ENCODE assay signal across 8 cellular contexts in the genomic region with DNA sequence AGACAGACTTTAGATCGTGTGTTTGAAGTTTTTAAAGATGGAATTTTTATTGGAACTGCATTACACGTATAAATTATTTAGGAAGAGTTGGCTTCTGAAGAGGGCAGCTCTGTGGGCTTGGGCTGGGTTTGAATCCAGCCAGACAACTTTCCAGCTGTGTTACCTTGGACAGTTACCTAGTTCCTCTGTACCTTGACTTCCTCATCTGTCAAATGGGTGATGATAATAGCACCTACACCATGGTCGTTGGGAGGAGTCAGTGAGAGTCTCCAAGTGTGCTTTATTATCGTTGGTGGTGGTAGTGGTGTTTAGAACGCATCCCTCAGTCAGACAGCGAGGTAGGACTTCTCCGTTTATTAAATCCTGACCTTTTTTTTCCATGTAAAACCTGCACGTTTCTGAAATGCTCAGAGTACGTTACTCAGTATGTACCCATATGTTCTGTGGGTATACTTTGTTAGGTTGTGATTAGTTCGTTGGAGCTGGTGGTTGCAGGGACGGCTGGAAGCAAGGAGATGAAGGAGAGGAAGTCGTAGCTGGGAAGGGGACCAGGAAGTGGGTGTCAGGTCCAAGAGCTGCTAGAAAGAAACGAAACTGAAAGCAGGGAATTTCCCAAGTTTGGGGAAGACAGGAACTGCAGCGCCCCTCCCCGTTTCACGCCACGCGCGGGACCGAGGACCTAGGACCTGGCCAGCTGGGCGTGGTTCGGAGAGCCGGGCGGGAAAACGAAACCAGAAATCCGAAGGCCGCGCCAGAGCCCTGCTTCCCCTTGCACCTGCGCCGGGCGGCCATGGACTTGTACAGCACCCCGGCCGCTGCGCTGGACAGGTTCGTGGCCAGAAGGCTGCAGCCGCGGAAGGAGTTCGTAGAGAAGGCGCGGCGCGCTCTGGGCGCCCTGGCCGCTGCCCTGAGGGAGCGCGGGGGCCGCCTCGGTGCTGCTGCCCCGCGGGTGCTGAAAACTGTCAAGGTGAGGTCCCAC. TPM values are rescaled to one million over a fixed set of nuclear protein-coding genes. Genes with fewer than 3 reads are reported as not detected.
DNase-seq lines count a peak whose midpoint lies in the region; TF ChIP-seq lines count a peak whose summit lies in the region.

A gene with protein sequence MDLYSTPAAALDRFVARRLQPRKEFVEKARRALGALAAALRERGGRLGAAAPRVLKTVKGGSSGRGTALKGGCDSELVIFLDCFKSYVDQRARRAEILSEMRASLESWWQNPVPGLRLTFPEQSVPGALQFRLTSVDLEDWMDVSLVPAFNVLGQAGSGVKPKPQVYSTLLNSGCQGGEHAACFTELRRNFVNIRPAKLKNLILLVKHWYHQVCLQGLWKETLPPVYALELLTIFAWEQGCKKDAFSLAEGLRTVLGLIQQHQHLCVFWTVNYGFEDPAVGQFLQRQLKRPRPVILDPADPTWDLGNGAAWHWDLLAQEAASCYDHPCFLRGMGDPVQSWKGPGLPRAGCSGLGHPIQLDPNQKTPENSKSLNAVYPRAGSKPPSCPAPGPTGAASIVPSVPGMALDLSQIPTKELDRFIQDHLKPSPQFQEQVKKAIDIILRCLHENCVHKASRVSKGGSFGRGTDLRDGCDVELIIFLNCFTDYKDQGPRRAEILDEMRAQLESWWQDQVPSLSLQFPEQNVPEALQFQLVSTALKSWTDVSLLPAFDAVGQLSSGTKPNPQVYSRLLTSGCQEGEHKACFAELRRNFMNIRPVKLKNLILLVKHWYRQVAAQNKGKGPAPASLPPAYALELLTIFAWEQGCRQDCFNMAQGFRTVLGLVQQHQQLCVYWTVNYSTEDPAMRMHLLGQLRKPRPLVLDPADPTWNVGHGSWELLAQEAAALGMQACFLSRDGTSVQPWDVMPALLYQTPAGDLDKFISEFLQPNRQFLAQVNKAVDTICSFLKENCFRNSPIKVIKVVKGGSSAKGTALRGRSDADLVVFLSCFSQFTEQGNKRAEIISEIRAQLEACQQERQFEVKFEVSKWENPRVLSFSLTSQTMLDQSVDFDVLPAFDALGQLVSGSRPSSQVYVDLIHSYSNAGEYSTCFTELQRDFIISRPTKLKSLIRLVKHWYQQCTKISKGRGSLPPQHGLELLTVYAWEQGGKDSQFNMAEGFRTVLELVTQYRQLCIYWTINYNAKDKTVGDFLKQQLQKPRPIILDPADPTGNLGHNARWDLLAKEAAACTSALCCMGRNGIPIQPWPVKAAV (plus strand): TSS at position 734 of the 979 bp plus-strand sequence. CDS start 57 bp downstream, at position 791.

- peaks cover 18% of the 10 kb centered on the region for H3K4me1 ChIP-seq in vagina

- TF ChIP-seq CTCF in astrocyte of the cerebellum (IDR thresholded peaks at IDR 0.05; ENCODE audit: low read depth, low read length, missing control alignments) (no peak), vagina (IDR thresholded peaks at IDR 0.05) (no peak)

- H3K4me3 ChIP-seq in Jurkat, Clone E6-1 (ENCODE audit: low read length): peak within 1 kb of the TSS; percentile 78
- H3K4me3 ChIP-seq in astrocyte of the cerebellum (ENCODE audit: low read depth, low read length) (peak within 1 kb of the TSS; percentile 67), vagina (peak within 1 kb of the TSS; percentile 71 to 83)

- no peak for TF ChIP-seq POLR2A in vagina (IDR thresholded peaks at IDR 0.05)

- in situ Hi-C loops in astrocyte of the cerebellum (cut with HindIII; ENCODE audit: low sequenced_read_pairs): no loop called here

- H3K36me3 ChIP-seq in vagina: no peaks in the 10 kb centered on the region

- peak within 1 kb of the TSS; percentile 86 for H3K27ac ChIP-seq in vagina

- H3K9me3 ChIP-seq in vagina: no peaks in the 10 kb centered on the region

- DNase-seq in SIG-M5 treated with dmso at 0.1 percent for 504 hours (lab: John Stamatoyannopoulos, UW; ENCODE audit: unreplicated experiment) (peak; percentile 10), SIG-M5 (lab: John Stamatoyannopoulos, UW) (no peak), astrocyte of the cerebellum (ENCODE audit: low read depth) (peak; percentile 39), hepatic stellate cell (ENCODE audit: low spot score) (peak; percentile 79), retina (peak; percentile 85), vagina (ENCODE audit: extremely low spot score in 2 of 2) (peak; percentile 91 to 94)
- peak; percentile 32 for DNase-seq in Jurkat, Clone E6-1 (ENCODE audit: low read depth, low spot score)

- intact Hi-C loops in T-helper 2 cell treated with Interferon-gamma antibody and Interleukin-4, amounts not matched to agents 100 ng/mL and 5 ng/mL, for 36 hours (cut with micrococcal nuclease): loop anchor here (1.0 to 2.0 kb wide), 2 partner anchors 31 to 40 kb away; a partner anchor contains a TSS
- intact Hi-C loops in vagina (cut with DNase I): no loop called here

- H3K27me3 ChIP-seq in vagina: no peaks in the 10 kb centered on the region

RNA-seq across cellular contexts. Expression of the gene that starts here (rescaled TPM):
- polyA plus RNA-seq in Jurkat, Clone E6-1 (2012; ENCODE audit: insufficient read depth, insufficient read length): 13.7 TPM
- total RNA-seq in T-helper 2 cell treated with Interferon-gamma antibody and Interleukin-4, amounts not matched to agents 100 ng/mL and 5 ng/mL, for 36 hours: 114 and 117 TPM in 2 replicates
- 20.1 TPM for total RNA-seq in vagina
